8 cellular contexts compared by ENCODE assay signal in genomic region chrX:27186671-27187070, GRCh38.
A peak's percentile ranks its signal among the peaks of the same experiment; 100 is the strongest.
DNase-seq lines count a peak whose midpoint lies in the region; ATAC-seq, FAIRE-seq and TF ChIP-seq lines count a peak whose summit lies in the region.

No MANE protein-coding gene starts in this region.

- no peak overlapping the region for H3K18ac ChIP-seq in trophoblast cell (ENCODE audit: low read length)

- peak; percentile 43 to 49 for DNase-seq in AML-193 (lab: John Stamatoyannopoulos, UW)
- DNase-seq in GM04504 (ENCODE audit: low read depth): peak; percentile 7
- DNase-seq in Jurkat, Clone E6-1 (ENCODE audit: low read depth, low spot score): peak; percentile 41
- peak; percentile 9 to 68 for DNase-seq in SJCRH30
- peak; percentile 28 for DNase-seq in endothelial cell of umbilical vein (ENCODE audit: low read depth, low spot score)
- peak; percentile 19 to 71 for DNase-seq in trophoblast cell
- DNase-seq in NK-92 treated with Interleukin-12 subunit alpha and Interleukin-12 subunit beta, amount 100 ng/mL, for 24 hours (lab: John Stamatoyannopoulos, UW): no peak

- no peak overlapping the region for H4K91ac ChIP-seq in trophoblast cell (ENCODE audit: low read depth, low read length)

- TF ChIP-seq POLR2A in endothelial cell of umbilical vein (IDR thresholded peaks at IDR 0.05; ENCODE audit: low read depth, low read length): no peak

- H3K4me2 ChIP-seq in endothelial cell of umbilical vein (ENCODE audit: insufficient read depth, low read length) (no peak overlapping the region), trophoblast cell (ENCODE audit: low read length) (no peak overlapping the region)

- H2AFZ ChIP-seq in endothelial cell of umbilical vein (ENCODE audit: low read depth, low read length) (peak overlapping the region; percentile 30), trophoblast cell (ENCODE audit: insufficient read depth, low read length, poor library complexity) (no peak overlapping the region)

- no peaks in the 10 kb centered on the region for H3K4me1 ChIP-seq in SJCRH30
- no peaks in the 10 kb centered on the region for H3K4me1 ChIP-seq in endothelial cell of umbilical vein (ENCODE audit: control insufficient read depth, extremely low read depth, insufficient read depth, low read length)
- no peaks in the 10 kb centered on the region for H3K4me1 ChIP-seq in trophoblast cell (ENCODE audit: control insufficient read depth in 1 of 2, insufficient read depth in 2 of 2, low read length in 2 of 2)

- H2BK5ac ChIP-seq in trophoblast cell (ENCODE audit: low read depth, low read length, poor library complexity): no peak overlapping the region

- H3K79me2 ChIP-seq in endothelial cell of umbilical vein (ENCODE audit: control insufficient read depth, insufficient read depth, low read length) (no peaks in the 10 kb centered on the region), trophoblast cell (ENCODE audit: control insufficient read depth, insufficient read depth, low read length, poor library complexity) (no peaks in the 10 kb centered on the region)

- H3K23ac ChIP-seq in trophoblast cell (ENCODE audit: low read length): no peak overlapping the region

- no peak overlapping the region for H2BK120ac ChIP-seq in trophoblast cell (ENCODE audit: insufficient read depth, low read length, poor library complexity)

- intact Hi-C loops in endothelial cell of umbilical vein (cut with micrococcal nuclease): loop anchor here (1.0 to 5.0 kb wide), 6 partner anchors 151 to 889 kb away; no protein-coding TSS in a partner anchor

- CTCF ChIA-PET in endothelial cell of umbilical vein (lab: Charles Lee): interaction anchor here (0.7 to 3.3 kb wide), 15 partner anchors 9 to 533 kb away, joined by 3 to 18 read pairs (median 4); no protein-coding TSS in a partner anchor

- no peaks in the 10 kb centered on the region for H3K9me3 ChIP-seq in SJCRH30 (replicated peaks)
- no peaks in the 10 kb centered on the region for H3K9me3 ChIP-seq in endothelial cell of umbilical vein (replicated peaks; ENCODE audit: control insufficient read depth, insufficient read depth, low read length)
- H3K9me3 ChIP-seq in trophoblast cell (ENCODE audit: insufficient read depth, low read depth, low read length): no peaks in the 10 kb centered on the region

- no peak overlapping the region for H4K8ac ChIP-seq in trophoblast cell (ENCODE audit: low read depth, low read length)

- dilution Hi-C loops in endothelial cell of umbilical vein (cut with MboI; ENCODE audit: extremely low pct_ligation_motif_present, low sequenced_read_pairs): no loop called here

- peak; percentile 48 to 49 for TF ChIP-seq CTCF in endothelial cell of umbilical vein (IDR thresholded peaks at IDR 0.05; ENCODE audit: extremely low read depth in 1 of 2, insufficient read depth in 1 of 2, low read depth in 1 of 2, low read length in 2 of 2)

- POLR2A ChIA-PET in endothelial cell of umbilical vein (lab: Charles Lee): no interaction called here

- H3K9me1 ChIP-seq in endothelial cell of umbilical vein (replicated peaks; ENCODE audit: control insufficient read depth, extremely low read depth, insufficient read depth, low read length): no peaks in the 10 kb centered on the region

- BruUV-seq in endothelial cell of umbilical vein (replicated peaks; lab: Mats Ljungman, UMichigan): no TSS peak

- H2BK12ac ChIP-seq in trophoblast cell (ENCODE audit: low read length): no peak overlapping the region

- no peaks in the 10 kb centered on the region for H4K20me1 ChIP-seq in endothelial cell of umbilical vein (replicated peaks; ENCODE audit: control insufficient read depth, extremely low read depth, insufficient read depth, low read length)

- no peak overlapping the region for H2AK5ac ChIP-seq in trophoblast cell (ENCODE audit: low read length)

- no peaks in the 10 kb centered on the region for H3K27me3 ChIP-seq in SJCRH30
- no peaks in the 10 kb centered on the region for H3K27me3 ChIP-seq in endothelial cell of umbilical vein (ENCODE audit: control insufficient read depth in 2 of 2, insufficient read depth in 2 of 2, low read length in 2 of 2)
- H3K27me3 ChIP-seq in trophoblast cell (ENCODE audit: insufficient read depth, low read length): no peaks in the 10 kb centered on the region

- H3K36me3 ChIP-seq in SJCRH30 (no peaks in the 10 kb centered on the region), endothelial cell of umbilical vein (ENCODE audit: control insufficient read depth in 2 of 2, extremely low read depth in 1 of 2, insufficient read depth in 2 of 2, low read length in 2 of 2) (no peaks in the 10 kb centered on the region), trophoblast cell (ENCODE audit: control insufficient read depth in 1 of 2, insufficient read depth in 2 of 2, low read length in 2 of 2) (no peaks in the 10 kb centered on the region)

- no peak overlapping the region for H3K4me3 ChIP-seq in Jurkat, Clone E6-1 (ENCODE audit: low read length)
- H3K4me3 ChIP-seq in SJCRH30 (no peak overlapping the region), endothelial cell of umbilical vein (replicated peaks in 1 of 3; ENCODE audit: insufficient read depth in 1 of 3, low read depth in 1 of 3, low read length in 3 of 3) (no peak overlapping the region), trophoblast cell (ENCODE audit: low read depth, low read length) (no peak overlapping the region)

- H3K79me1 ChIP-seq in trophoblast cell (ENCODE audit: low read length): no peaks in the 10 kb centered on the region

- no peak overlapping the region for H4K12ac ChIP-seq in trophoblast cell (ENCODE audit: low read depth, low read length)

- FAIRE-seq in endothelial cell of umbilical vein (lab: Jason Lieb, UNC): peak; percentile 83

- WGBS in trophoblast cell (ENCODE audit: extremely low coverage, insufficient coverage, insufficient read length): no CpG with 5 or more reads among the region's 5 CpGs

- H3K14ac ChIP-seq in trophoblast cell (ENCODE audit: low read length): no peak overlapping the region

- ATAC-seq in activated CD4-positive, CD25-positive, alpha-beta regulatory T cell treated with anti-CD3 and anti-CD28 coated beads, Interleukin-2, amount 50 U/mL, for 24 hours: no peak

- H3K9ac ChIP-seq in endothelial cell of umbilical vein (replicated peaks; ENCODE audit: extremely low read depth, insufficient read depth, low read length) (no peak overlapping the region), trophoblast cell (ENCODE audit: low read length) (no peak overlapping the region)

- H3K4ac ChIP-seq in trophoblast cell (ENCODE audit: low read depth, low read length): no peak overlapping the region

- H3K27ac ChIP-seq in SJCRH30 (no peak overlapping the region), endothelial cell of umbilical vein (ENCODE audit: insufficient read depth, low read depth, low read length) (no peak overlapping the region), trophoblast cell (ENCODE audit: low read depth, low read length) (no peak overlapping the region)

TF ChIP-seq in endothelial cell of umbilical vein, 7 proteins besides CTCF, POLR2A, EP300 and RAD21:
- TF ChIP-seq FOS (IDR thresholded peaks at IDR 0.05; ENCODE audit: borderline replicate concordance, insufficient read depth, low read length): no peak
- no peak for TF ChIP-seq MAX (IDR thresholded peaks at IDR 0.05; ENCODE audit: insufficient read depth, insufficient read length)
- TF ChIP-seq GATA2 (IDR thresholded peaks at IDR 0.05; ENCODE audit: insufficient read depth, insufficient read length, low read depth, low read length): no peak
- no peak for TF ChIP-seq POLR2AphosphoS5 (IDR thresholded peaks at IDR 0.05; ENCODE audit: insufficient read depth, low read depth, low read length)
- no peak for TF ChIP-seq EZH2 (IDR thresholded peaks at IDR 0.05; ENCODE audit: borderline replicate concordance, low read depth, low read length, severe bottlenecking)
- TF ChIP-seq JUN (IDR thresholded peaks at IDR 0.05; ENCODE audit: borderline replicate concordance, insufficient read depth, insufficient read length, low read depth): no peak
- no peak for TF ChIP-seq MYC (IDR thresholded peaks at IDR 0.05; ENCODE audit: low read depth, low read length)
